8 cellular contexts compared by ENCODE assay signal in genomic region chr14:77376380-77376770, GRCh38. TPM values are rescaled to one million over a fixed set of nuclear protein-coding genes. Genes with fewer than 3 reads are reported as not detected.
A peak's percentile ranks its signal among the peaks of the same experiment; 100 is the strongest.
DNase-seq lines count a peak whose midpoint lies in the region; ATAC-seq and TF ChIP-seq lines count a peak whose summit lies in the region.

No MANE protein-coding gene starts in this region.

- TF ChIP-seq CTCF in GM06990 (IDR thresholded peaks at IDR 0.05; ENCODE audit: insufficient read depth, low read length, poor library complexity, severe bottlenecking) (no peak), fibroblast of mammary gland (conservative IDR thresholded peaks at IDR 0.05; ENCODE audit: control insufficient read depth, insufficient read depth, low read depth, low read length) (no peak), type B pancreatic cell (conservative IDR thresholded peaks at IDR 0.05) (no peak)

- H3K27me3 Mint-ChIP-seq in activated CD8-positive, alpha-beta memory T cell treated with anti-CD3 and anti-CD28 coated beads, Interleukin-2, amount 10 ng/mL, durations not matched to agents 7 days and 5 days: peaks cover 5% of the 10 kb centered on the region
- H3K27me3 Mint-ChIP-seq in type B pancreatic cell: no peaks in the 10 kb centered on the region

- no peaks in the 10 kb centered on the region for H3K9me3 Mint-ChIP-seq in activated CD8-positive, alpha-beta memory T cell treated with anti-CD3 and anti-CD28 coated beads, Interleukin-2, amount 10 ng/mL, durations not matched to agents 7 days and 5 days (ENCODE audit: low read depth)
- H3K9me3 Mint-ChIP-seq in type B pancreatic cell: no peaks in the 10 kb centered on the region

- DNase-seq in GM06990 (ENCODE audit: extremely low read depth, insufficient read length) (no peak), LoVo (ENCODE audit: low spot score) (peak; percentile 7), fibroblast of mammary gland (ENCODE audit: low read depth) (no peak), type B pancreatic cell (ENCODE audit: extremely low spot score, unreplicated experiment) (no peak), putamen (ENCODE audit: low spot score) (no peak)
- peak; percentile 60 for DNase-seq in activated CD8-positive, alpha-beta memory T cell treated with anti-CD3 and anti-CD28 coated beads, Interleukin-2, amount 10 ng/mL, durations not matched to agents 7 days and 5 days

- peak; percentile 22 for ATAC-seq in GM21737 (IDR thresholded peaks at IDR 0.05; ENCODE audit: unreplicated experiment)
- ATAC-seq in activated CD8-positive, alpha-beta memory T cell treated with anti-CD3 and anti-CD28 coated beads, Interleukin-2, amount 10 ng/mL, durations not matched to agents 7 days and 5 days: peak; percentile 34

- peaks cover 28% of the 10 kb centered on the region for H3K4me1 ChIP-seq in neuron (ENCODE audit: insufficient read depth, low read length)

- peak overlapping the region; percentile 80 for H3K4me3 Mint-ChIP-seq in activated CD8-positive, alpha-beta memory T cell treated with anti-CD3 and anti-CD28 coated beads, Interleukin-2, amount 10 ng/mL, durations not matched to agents 7 days and 5 days
- peak overlapping the region; percentile 90 for H3K4me3 Mint-ChIP-seq in type B pancreatic cell

- H2AFZ ChIP-seq in neuron (ENCODE audit: low read depth, low read length): peak overlapping the region; percentile 93

- peak overlapping the region; percentile 81 for H3K27ac Mint-ChIP-seq in activated CD8-positive, alpha-beta memory T cell treated with anti-CD3 and anti-CD28 coated beads, Interleukin-2, amount 10 ng/mL, durations not matched to agents 7 days and 5 days
- H3K27ac Mint-ChIP-seq in type B pancreatic cell: peak overlapping the region; percentile 84

- peaks cover 20% of the 10 kb centered on the region for H3K36me3 Mint-ChIP-seq in activated CD8-positive, alpha-beta memory T cell treated with anti-CD3 and anti-CD28 coated beads, Interleukin-2, amount 10 ng/mL, durations not matched to agents 7 days and 5 days
- peaks cover 3% of the 10 kb centered on the region for H3K36me3 Mint-ChIP-seq in type B pancreatic cell

- H3K36me3 ChIP-seq in GM06990 (ENCODE audit: control insufficient read depth, insufficient read depth, low read length) (no peaks in the 10 kb centered on the region), neuron (ENCODE audit: insufficient read depth, low read length) (no peaks in the 10 kb centered on the region)

- no peaks in the 10 kb centered on the region for H3K9me3 ChIP-seq in neuron (ENCODE audit: low read length)

- H3K27me3 ChIP-seq in GM06990 (replicated peaks; ENCODE audit: control insufficient read depth, insufficient read depth, low read length): no peaks in the 10 kb centered on the region
- H3K27me3 ChIP-seq in neuron (ENCODE audit: insufficient read depth, low read length): no peaks in the 10 kb centered on the region

- CTCF ChIA-PET in activated CD8-positive, alpha-beta memory T cell treated with anti-CD3 and anti-CD28 coated beads, Interleukin-2, amount 10 ng/mL, durations not matched to agents 7 days and 5 days (lab: Charles Lee): interaction anchor here (0.6 to 2.5 kb wide), 8 partner anchors 15 to 79 kb away, joined by 3 to 7 read pairs (median 5); partner anchors contain the start of genes GSTZ1 and POMT2

- peak overlapping the region; percentile 71 for H3K4me3 ChIP-seq in GM06990 (replicated peaks; ENCODE audit: low read depth, low read length)
- H3K4me3 ChIP-seq in fibroblast of mammary gland (ENCODE audit: control insufficient read depth, low read depth, low read length): peak overlapping the region; percentile 90
- H3K4me3 ChIP-seq in neuron (ENCODE audit: low read length): peak overlapping the region; percentile 91

- peaks cover 39% of the 10 kb centered on the region for H3K4me1 Mint-ChIP-seq in activated CD8-positive, alpha-beta memory T cell treated with anti-CD3 and anti-CD28 coated beads, Interleukin-2, amount 10 ng/mL, durations not matched to agents 7 days and 5 days
- peaks cover 25% of the 10 kb centered on the region for H3K4me1 Mint-ChIP-seq in type B pancreatic cell (ENCODE audit: unreplicated experiment)

RNA-seq across cellular contexts. Expression of gene TMED8, which starts 0.5 kb away (rescaled TPM):
- 10 to 100 TPM; 17.6 to 24.4 TPM for total RNA-seq in activated CD8-positive, alpha-beta memory T cell treated with anti-CD3 and anti-CD28 coated beads, Interleukin-2, amount 10 ng/mL, durations not matched to agents 7 days and 5 days
- total RNA-seq in type B pancreatic cell (ENCODE audit: low replicate concordance): 17.4 and 17.5 TPM in 2 replicates

RNA-seq across cellular contexts. Expression of gene SAMD15, which starts 0.8 kb away (rescaled TPM):
- under 1 TPM; 0.12 to 0.14 TPM for total RNA-seq in activated CD8-positive, alpha-beta memory T cell treated with anti-CD3 and anti-CD28 coated beads, Interleukin-2, amount 10 ng/mL, durations not matched to agents 7 days and 5 days
- total RNA-seq in type B pancreatic cell (ENCODE audit: low replicate concordance): 4.0 and 9.7 TPM in 2 replicates

RNA-seq across cellular contexts. Expression of gene NOXRED1, which starts 46.9 kb away (rescaled TPM):
- total RNA-seq in activated CD8-positive, alpha-beta memory T cell treated with anti-CD3 and anti-CD28 coated beads, Interleukin-2, amount 10 ng/mL, durations not matched to agents 7 days and 5 days: under 1 TPM; 0.45 to 0.53 TPM
- total RNA-seq in type B pancreatic cell (ENCODE audit: low replicate concordance): 0.46 and 0.57 TPM in 2 replicates

RNA-seq across cellular contexts. Expression of gene GSTZ1, which starts 55.5 kb away (rescaled TPM):
- total RNA-seq in activated CD8-positive, alpha-beta memory T cell treated with anti-CD3 and anti-CD28 coated beads, Interleukin-2, amount 10 ng/mL, durations not matched to agents 7 days and 5 days: 10 to 100 TPM; 16.0 to 16.3 TPM
- total RNA-seq in type B pancreatic cell (ENCODE audit: low replicate concordance): 16.0 and 18.9 TPM in 2 replicates

RNA-seq across cellular contexts. Expression of gene POMT2, which starts 55.7 kb away (rescaled TPM):
- total RNA-seq in activated CD8-positive, alpha-beta memory T cell treated with anti-CD3 and anti-CD28 coated beads, Interleukin-2, amount 10 ng/mL, durations not matched to agents 7 days and 5 days: 10 to 100 TPM; 14.3 to 16.2 TPM
- 45.4 and 51.5 TPM in 2 replicates for total RNA-seq in type B pancreatic cell (ENCODE audit: low replicate concordance)

Comparison
In these comparisons a context has a peak if more than half of its experiments do, and no peak if none do; other contexts are left out.
1. DNase-seq: peak in LoVo (single experiment) and activated CD8-positive, alpha-beta memory T cell treated with anti-CD3 and anti-CD28 coated beads, Interleukin-2, amount 10 ng/mL, durations not matched to agents 7 days and 5 days (single experiment); none in GM06990 (single experiment), fibroblast of mammary gland (single experiment), type B pancreatic cell (single experiment) and putamen (single experiment).
2. Peak in every context shown above with its lines, with median percentiles within 50 percentile points of each other: H3K4me3 ChIP-seq.